ENCODE assay signal across 30 cellular contexts in genomic region chr5:155441849-155442248, GRCh38.
"Had no signal": no experiment of that assay in that cellular context is flagged by ENCODE, and none has a peak within 500 bp of the region (broad histone marks: within the 10 kb centered on the region; RNA-seq: fewer than 3 reads in every experiment).

No MANE protein-coding gene starts in this region.

- H3K4me3 ChIP-seq: ovary, psoas muscle, skin epidermis, smooth muscle cell, spleen, suprapubic skin, testis, tibial artery, transverse colon, upper lobe of right lung, uterus had no signal

- H3K4me1 ChIP-seq: parathyroid adenoma, psoas muscle, spleen, suprapubic skin, testis, tibial artery, transverse colon, upper lobe of right lung, uterus had no signal

- H3K36me3 ChIP-seq: neutrophil, ovary, spleen, suprapubic skin, tibial artery, transverse colon, upper lobe of right lung, uterus had no signal

- H3K79me2 ChIP-seq: parathyroid adenoma had no signal

- H3K9ac ChIP-seq: parathyroid adenoma had no signal

- ATAC-seq: naive thymus-derived CD8-positive, alpha-beta T cell; natural killer cell treated with Interleukin-12 subunit alpha and Interleukin-12 subunit beta and Interleukin-15 and Interleukin-18, amount 100 ng/mL, for 72 hours; psoas muscle; right cardiac atrium; sciatic nerve; stimulated activated memory B cell treated with anti-CD40 and anti-IgM and Interleukin-4, amounts not matched to agents 10 μg/mL and 1 μg/mL and 100 μg/mL, for 72 hours; stimulated activated naive CD8-positive, alpha-beta T cell treated with anti-CD3 and anti-CD28 coated beads, Interleukin-15, amount 100 ng/mL, for 72 hours; stimulated activated naive CD8-positive, alpha-beta T cell treated with anti-CD3 and anti-CD28 coated beads, Interleukin-15, Interleukin-2, amounts not matched to agents 100 U/mL and 50 U/mL, for 24 hours; upper lobe of right lung had no signal

- DNase-seq: naive thymus-derived CD8-positive, alpha-beta T cell; nephron progenitor cell; nucleus accumbens; ovary; posterior cingulate gyrus; psoas muscle; right cardiac atrium; spleen; stimulated activated CD4-positive, alpha-beta T cell treated with anti-CD3 and anti-CD28 coated beads, Interleukin-12 subunit alpha, Interleukin-12 subunit beta, amount 100 ng/mL, for 4 hours; stimulated activated CD4-positive, alpha-beta T cell treated with anti-CD3 and anti-CD28 coated beads, Interleukin-1b, Interleukin-23, amount 100 ng/mL, for 48 hours; stimulated activated CD4-positive, alpha-beta T cell treated with anti-CD3 and anti-CD28 coated beads, Interleukin-4, amount 100 ng/mL, for 1 hour; stimulated activated CD4-positive, alpha-beta T cell treated with anti-CD3 and anti-CD28 coated beads, Interleukin-4, amount 100 ng/mL, for 4 hours; stimulated activated CD8-positive, alpha-beta memory T cell treated with anti-CD3 and anti-CD28 coated beads, Interleukin-4, amount 100 ng/mL, for 48 hours; stimulated activated naive CD4-positive, alpha-beta T cell; stimulated activated naive CD8-positive, alpha-beta T cell treated with anti-CD3 and anti-CD28 coated beads, Interleukin-15, amount 100 ng/mL, for 72 hours; stimulated activated naive CD8-positive, alpha-beta T cell treated with anti-CD3 and anti-CD28 coated beads, Interleukin-15, Interleukin-2, amounts not matched to agents 100 U/mL and 50 U/mL, for 24 hours; substantia nigra; testis; tibial artery; transverse colon; upper lobe of right lung; uterus had no signal

- H3K27ac ChIP-seq: neutrophil, ovary, parathyroid adenoma, psoas muscle, skin epidermis, spleen, suprapubic skin, testis, tibial artery, transverse colon, upper lobe of right lung, uterus had no signal

- H3K9me3 ChIP-seq: neutrophil, ovary, psoas muscle, suprapubic skin, testis, transverse colon, upper lobe of right lung, uterus had no signal

- H2AFZ ChIP-seq: parathyroid adenoma had no signal

- H3K27me3 ChIP-seq: neutrophil, ovary, spleen, suprapubic skin, testis, tibial artery, transverse colon, upper lobe of right lung, uterus had no signal

- H3K4me2 ChIP-seq: smooth muscle cell had no signal
